In genomic region chr2:19901201-19901457, GRCh38 we compare ENCODE assay signal across 8 cellular contexts. TPM values are rescaled to one million over a fixed set of nuclear protein-coding genes. Genes with fewer than 3 reads are reported as not detected.
DNase-seq lines count a peak whose midpoint lies in the region; ATAC-seq and TF ChIP-seq lines count a peak whose summit lies in the region.

No MANE protein-coding gene starts in this region.

- H3K4me1 ChIP-seq in foreskin keratinocyte: peaks cover 5% of the 10 kb centered on the region
- H3K4me1 ChIP-seq in psoas muscle: peaks cover 46% of the 10 kb centered on the region

- peak; percentile 20 for ATAC-seq in GM18907 (IDR thresholded peaks at IDR 0.05; ENCODE audit: unreplicated experiment)
- peak; percentile 18 for ATAC-seq in HG02642 (IDR thresholded peaks at IDR 0.05; ENCODE audit: poor library complexity, unreplicated experiment)
- ATAC-seq in T-helper 17 cell: peak; percentile 5
- peak; percentile 0 for ATAC-seq in foreskin keratinocyte
- peak in 3 of 4 donors; percentile 43 to 52 (median 49) for ATAC-seq in psoas muscle
- ATAC-seq in HG03469 (IDR thresholded peaks at IDR 0.05; ENCODE audit: unreplicated experiment): no peak

- intact Hi-C loops in psoas muscle (cut with DNase I): no loop called here

- H3K27me3 Mint-ChIP-seq in T-helper 17 cell: peaks cover under 1% of the 10 kb centered on the region

- H3K9me3 ChIP-seq in T-helper 17 cell (ENCODE audit: control insufficient read depth, low read length, poor library complexity, severe bottlenecking) (no peaks in the 10 kb centered on the region), psoas muscle (no peaks in the 10 kb centered on the region)

- H3K36me3 ChIP-seq in psoas muscle (ENCODE audit: insufficient read depth in 1 of 2, low read depth in 1 of 2): no peaks in the 10 kb centered on the region

- 0% methylated on average over 20 to 22 of the region's 22 CpGs for WGBS in psoas muscle, 3 donors

- no peak for DNase-seq in T-helper 17 cell
- DNase-seq in foreskin keratinocyte: no peak
- DNase-seq in psoas muscle: no peak
- no peak for DNase-seq in NCI-H774 (lab: John Stamatoyannopoulos, UW)
- no peak for DNase-seq in NCI-H187 (lab: John Stamatoyannopoulos, UW)

- peak overlapping the region; percentile 76 for H3K4me3 ChIP-seq in psoas muscle

- H3K4me1 Mint-ChIP-seq in T-helper 17 cell: peaks cover 21% of the 10 kb centered on the region

- TF ChIP-seq CTCF in foreskin keratinocyte (conservative IDR thresholded peaks at IDR 0.05) (no peak), psoas muscle (IDR thresholded peaks at IDR 0.05) (no peak)

- H3K27ac ChIP-seq in foreskin keratinocyte (peak overlapping the region; percentile 96), psoas muscle (peak overlapping the region; percentile 93)

- H3K27me3 ChIP-seq in foreskin keratinocyte (no peaks in the 10 kb centered on the region), psoas muscle (ENCODE audit: insufficient read depth in 3 of 3, low read length in 2 of 3) (no peaks in the 10 kb centered on the region)

- H3K36me3 Mint-ChIP-seq in T-helper 17 cell (ENCODE audit: low read depth): peaks cover 2% of the 10 kb centered on the region

- peak overlapping the region; percentile 98 for H3K4me3 Mint-ChIP-seq in T-helper 17 cell

- peak overlapping the region; percentile 100 for H3K27ac Mint-ChIP-seq in T-helper 17 cell

RNA-seq across cellular contexts. Expression of gene TTC32, which starts 0.7 kb away (rescaled TPM):
- total RNA-seq in T-helper 17 cell: 10 to 100 TPM; 33.4 to 36.9 TPM
- total RNA-seq in foreskin keratinocyte: 4.2 and 5.2 TPM in 2 replicates
- 2.8 and 5.2 TPM in 2 replicates for polyA plus RNA-seq in foreskin keratinocyte
- total RNA-seq in psoas muscle: 10 to 100 TPM in 1 of 4 donors, 1 to 10 TPM in 3; 3.7 to 10.3 (median 6.5) TPM
- polyA plus RNA-seq in psoas muscle: 10 to 100 TPM in 1 of 3 donors, 1 to 10 TPM in 2; 4.4 to 22.1 (median 9.6) TPM
